In genomic region chr10:112949875-112950507, GRCh38 we compare ENCODE assay signal across 8 cellular contexts. TPM values are rescaled to one million over a fixed set of nuclear protein-coding genes. Genes with fewer than 3 reads are reported as not detected.
DNase-seq lines count a peak whose midpoint lies in the region; ATAC-seq and TF ChIP-seq lines count a peak whose summit lies in the region.

Gene TCF7L2 (plus strand): TSS chr10:112950247. CDS start chr10:112950757, 510 bp downstream.

- no peak within 1 kb of the TSS for H3K14ac ChIP-seq in neuronal stem cell (ENCODE audit: low read length)

- peaks cover 12% of the 10 kb centered on the region for H3K27me3 Mint-ChIP-seq in glutamatergic neuron (ENCODE audit: unreplicated experiment)

- peak within 1 kb of the TSS; percentile 38 for H3K4me2 ChIP-seq in neuronal stem cell (ENCODE audit: insufficient read depth, low read length, poor library complexity, severe bottlenecking)

- no CpG with 5 or more reads among the region's 39 CpGs for whole genome bisulfite sequencing in neuronal stem cell (ENCODE audit: extremely low coverage in 2 of 2, insufficient read length in 2 of 2, insufficient replicate concordance in 1 of 2), 2 donors
- WGBS in thyroid gland, 2 donors: 1% methylated on average over 39 of the region's 39 CpGs

- no peaks in the 10 kb centered on the region for H3K79me1 ChIP-seq in neuronal stem cell (ENCODE audit: low read depth, low read length)

- H2BK120ac ChIP-seq in neuronal stem cell (ENCODE audit: low read depth, low read length): peak within 1 kb of the TSS; percentile 44

- H3K9me3 ChIP-seq in adipocyte (ENCODE audit: control insufficient read depth, low read length): no peaks in the 10 kb centered on the region
- H3K9me3 ChIP-seq in neuronal stem cell (replicated peaks in 1 of 2; ENCODE audit: control insufficient read depth in 2 of 2, insufficient read depth in 1 of 2, low read depth in 1 of 2, low read length in 2 of 2): no peaks in the 10 kb centered on the region
- no peaks in the 10 kb centered on the region for H3K9me3 ChIP-seq in thyroid gland

- peaks cover 3% of the 10 kb centered on the region for H3K9me3 Mint-ChIP-seq in glutamatergic neuron (ENCODE audit: unreplicated experiment)

- peak; percentile 57 for ATAC-seq in GM21423 (IDR thresholded peaks at IDR 0.05; ENCODE audit: unreplicated experiment)

- no peak within 1 kb of the TSS for H3K4ac ChIP-seq in neuronal stem cell (ENCODE audit: low read length)

- DNase-seq in AG10803 (ENCODE audit: low read depth) (peak; percentile 96), NCI-H1105 treated with DMSO at 0.1 percent for 48 hours (lab: John Stamatoyannopoulos, UW) (peak; percentile 76), SKM-1 (lab: John Stamatoyannopoulos, UW; ENCODE audit: unreplicated experiment) (peak; percentile 83), adipocyte (ENCODE audit: low read depth) (peak; percentile 99), glutamatergic neuron (peak; percentile 90), neuronal stem cell (ENCODE audit: low spot score) (peak; percentile 99), thyroid gland (peak; percentile 96 to 98)

- H4K8ac ChIP-seq in neuronal stem cell (ENCODE audit: low read depth, low read length): no peak within 1 kb of the TSS

- peak; percentile 67 to 90 for TF ChIP-seq POLR2A in thyroid gland (IDR thresholded peaks at IDR 0.05)

- no peaks in the 10 kb centered on the region for H3K36me3 Mint-ChIP-seq in glutamatergic neuron (ENCODE audit: unreplicated experiment)

- H2AK5ac ChIP-seq in neuronal stem cell (ENCODE audit: low read depth, low read length): peak within 1 kb of the TSS; percentile 96

- H3K27ac Mint-ChIP-seq in glutamatergic neuron (ENCODE audit: unreplicated experiment): peak within 1 kb of the TSS; percentile 53

- H3K36me3 ChIP-seq in adipocyte (ENCODE audit: control insufficient read depth, insufficient read depth, low read length, severe bottlenecking) (no peaks in the 10 kb centered on the region), neuronal stem cell (replicated peaks in 1 of 2; ENCODE audit: control insufficient read depth in 2 of 2, insufficient read depth in 2 of 2, low read length in 2 of 2) (peaks cover 0 to 8% of the 10 kb centered on the region in 2 donors), thyroid gland (no peaks in the 10 kb centered on the region)

- H2AFZ ChIP-seq in neuronal stem cell (ENCODE audit: low read length): peak within 1 kb of the TSS; percentile 74

- intact Hi-C loops in thyroid gland (cut with DNase I): loop anchor here (10.0 kb wide), 3 partner anchors 115 to 175 kb away; no protein-coding TSS in a partner anchor

- peak within 1 kb of the TSS; percentile 90 for H3K4me3 ChIP-seq in AG10803 (ENCODE audit: low read length)
- peak within 1 kb of the TSS; percentile 96 for H3K4me3 ChIP-seq in adipocyte (ENCODE audit: low read length)
- peak within 1 kb of the TSS; percentile 62 to 84 for H3K4me3 ChIP-seq in neuronal stem cell (ENCODE audit: low read length in 2 of 2)
- H3K4me3 ChIP-seq in thyroid gland (replicated peaks in 1 of 3): peak within 1 kb of the TSS; percentile 3 to 83 (median 70)

- H3K27me3 ChIP-seq in adipocyte (replicated peaks; ENCODE audit: control insufficient read depth, insufficient read depth, low read length) (no peaks in the 10 kb centered on the region), neuronal stem cell (ENCODE audit: control insufficient read depth in 3 of 3, insufficient read depth in 3 of 3, low read depth in 1 of 3, low read length in 3 of 3) (no peaks in the 10 kb centered on the region), thyroid gland (no peaks in the 10 kb centered on the region)

- no peak within 1 kb of the TSS for H3K23ac ChIP-seq in neuronal stem cell (ENCODE audit: low read depth, low read length, poor library complexity)

- 0 out of 2 replicates have a peak, but pooled peaks have one; percentile 11 for TF ChIP-seq CTCF in AG10803 (conservative IDR thresholded peaks at IDR 0.05; ENCODE audit: low read length)
- TF ChIP-seq CTCF in glutamatergic neuron (IDR thresholded peaks at IDR 0.05; ENCODE audit: partially characterized antibody, unreplicated experiment): no peak
- peak in 1 of 6 experiments; percentile 6 for TF ChIP-seq CTCF in thyroid gland (IDR thresholded peaks at IDR 0.05)

- no peak within 1 kb of the TSS for H4K91ac ChIP-seq in neuronal stem cell (ENCODE audit: low read depth, low read length, poor library complexity)

- H2BK5ac ChIP-seq in neuronal stem cell (ENCODE audit: low read length): peak within 1 kb of the TSS; percentile 99

- H3K9ac ChIP-seq in adipocyte (ENCODE audit: low read length) (peak within 1 kb of the TSS; percentile 99), neuronal stem cell (ENCODE audit: low read depth, low read length, poor library complexity) (peak within 1 kb of the TSS; percentile 75)

- no peak within 1 kb of the TSS for H2BK15ac ChIP-seq in neuronal stem cell (ENCODE audit: low read length)

- H2BK12ac ChIP-seq in neuronal stem cell (ENCODE audit: low read length): no peak within 1 kb of the TSS

- H3K27ac ChIP-seq in neuronal stem cell (replicated peaks; ENCODE audit: low read length) (peak within 1 kb of the TSS; percentile 99), thyroid gland (peak within 1 kb of the TSS; percentile 88 to 98 (median 96))

- peak within 1 kb of the TSS; percentile 90 for H3K18ac ChIP-seq in neuronal stem cell (ENCODE audit: low read length)

- H3K4me1 ChIP-seq in adipocyte (ENCODE audit: control insufficient read depth, insufficient read depth, low read length): peaks cover 21% of the 10 kb centered on the region
- H3K4me1 ChIP-seq in neuronal stem cell (ENCODE audit: control insufficient read depth in 2 of 2, insufficient read depth in 1 of 2, low read depth in 1 of 2, low read length in 2 of 2): peaks cover 7 to 17% of the 10 kb centered on the region in 2 donors
- H3K4me1 ChIP-seq in thyroid gland: peaks cover 15 to 26% of the 10 kb centered on the region in 2 donors

- H3K4me1 Mint-ChIP-seq in glutamatergic neuron (ENCODE audit: low read depth, unreplicated experiment): peaks cover 13% of the 10 kb centered on the region

- peak within 1 kb of the TSS; percentile 98 for H3K4me3 Mint-ChIP-seq in glutamatergic neuron (ENCODE audit: unreplicated experiment)

RNA-seq across cellular contexts. Expression of gene TCF7L2, which starts in this region (rescaled TPM):
- total RNA-seq in glutamatergic neuron (ENCODE audit: unreplicated experiment) (5.0 TPM), thyroid gland (10 to 100 TPM; 16.2 to 67.1 (median 25.3) TPM)
- polyA plus RNA-seq in neuronal stem cell (2013, experiment 1 of 2): 67.4 TPM
- 70.5 TPM for polyA plus RNA-seq in neuronal stem cell (2013, experiment 2 of 2)

Comparison
In these comparisons a context has a peak if more than half of its experiments do, and no peak if none do; other contexts are left out.
1. Peak in every context shown above with its lines: DNase-seq, ATAC-seq, H3K4me3 ChIP-seq and H3K27ac ChIP-seq.